Comparison of ENCODE assay signal across 10 cellular contexts in the genomic region with DNA sequence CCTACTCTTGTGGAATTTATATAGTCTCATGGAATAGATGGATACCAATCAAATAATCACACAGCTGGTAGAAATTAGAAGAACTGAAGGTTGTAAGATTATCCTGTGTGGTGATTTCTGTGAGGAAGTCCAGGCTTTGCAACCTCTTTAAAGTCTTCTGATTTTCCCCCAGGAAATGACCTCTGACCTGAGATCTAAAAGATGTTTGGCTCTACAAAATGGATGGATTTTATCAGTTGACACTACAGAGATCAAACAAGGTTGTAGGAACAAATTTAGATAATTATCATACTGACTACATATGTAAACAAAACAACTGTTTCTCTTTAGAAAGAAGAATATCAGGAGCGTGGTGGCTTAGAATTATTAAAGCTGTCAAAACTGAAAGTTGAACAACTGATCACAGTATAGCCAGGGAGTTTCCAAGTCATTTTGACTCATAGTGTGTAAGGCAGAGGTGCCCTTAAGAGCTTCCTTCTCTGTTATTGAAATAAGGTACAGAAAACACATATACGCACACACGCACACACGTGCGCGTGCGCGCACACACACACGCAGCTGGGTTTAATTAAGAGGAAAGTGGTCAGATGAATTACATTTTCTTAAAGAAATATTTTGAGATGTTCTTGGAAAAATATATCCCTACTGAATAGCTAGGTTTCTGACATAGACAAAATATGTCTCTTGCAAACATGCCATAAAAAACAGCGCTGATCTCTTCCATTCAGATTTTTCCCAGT. TPM values are rescaled to one million over a fixed set of nuclear protein-coding genes. Genes with fewer than 3 reads are reported as not detected.
DNase-seq lines count a peak whose midpoint lies in the region; ATAC-seq and TF ChIP-seq lines count a peak whose summit lies in the region.
"Had no signal": no experiment of that assay in that cellular context is flagged by ENCODE, and none has a peak within 500 bp of the region (broad histone marks: within the 10 kb centered on the region; RNA-seq: fewer than 3 reads in every experiment).

No MANE protein-coding gene starts in this region.

- intact Hi-C loops in right cardiac atrium (cut with DNase I): no loop called here

- CTCF ChIA-PET in SK-N-SH (lab: Yijun Ruan, JAX): no interaction called here

- H2AFZ ChIP-seq in SK-N-SH (ENCODE audit: low read depth) (no peak overlapping the region), OCI-LY3 (ENCODE audit: low read depth, low read length) (peak overlapping the region; percentile 83)

- TF ChIP-seq EP300 in SK-N-SH (IDR thresholded peaks at IDR 0.05; ENCODE audit: borderline replicate concordance in 1 of 2, low read depth in 1 of 2, low read length in 1 of 2): no peak

- H3K4me3 Mint-ChIP-seq in stimulated activated effector memory CD8-positive, alpha-beta T cell treated with anti-CD3 and anti-CD28 coated beads, Interleukin-12 subunit alpha, Interleukin-12 subunit beta, amount 100 ng/mL, for 72 hours: no peak overlapping the region

- ATAC-seq in SK-N-SH treated with all-trans-retinoic acid at 6 μM for 48 hours (no peak), HG02798 (IDR thresholded peaks at IDR 0.05; ENCODE audit: poor library complexity, unreplicated experiment) (peak; percentile 93), right cardiac atrium (no peak)
- peak; percentile 95 for ATAC-seq in stimulated activated effector memory CD8-positive, alpha-beta T cell treated with anti-CD3 and anti-CD28 coated beads, Interleukin-12 subunit alpha, Interleukin-12 subunit beta, amount 100 ng/mL, for 72 hours

- no peak for TF ChIP-seq CTCF in SK-N-SH (IDR thresholded peaks at IDR 0.05)
- TF ChIP-seq CTCF in OCI-LY3 (IDR thresholded peaks at IDR 0.05; ENCODE audit: low read depth, low read length): no peak

- H3K9me3 ChIP-seq in SK-N-SH (no peaks in the 10 kb centered on the region), OCI-LY3 (ENCODE audit: insufficient read depth, low read length) (no peaks in the 10 kb centered on the region), right cardiac atrium (ENCODE audit: control insufficient read depth, low read length) (no peaks in the 10 kb centered on the region)

- TF ChIP-seq RAD21 in SK-N-SH (IDR thresholded peaks at IDR 0.05; ENCODE audit: low read length): no peak

- DNase-seq in SK-N-SH (no peak), GM03348 (ENCODE audit: low spot score) (no peak), right cardiac atrium (no peak), NCI-H146 treated with DMSO at 0.1 percent for 48 hours (lab: John Stamatoyannopoulos, UW; ENCODE audit: unreplicated experiment) (no peak)
- DNase-seq in stimulated activated effector memory CD8-positive, alpha-beta T cell treated with anti-CD3 and anti-CD28 coated beads, Interleukin-12 subunit alpha, Interleukin-12 subunit beta, amount 100 ng/mL, for 72 hours (ENCODE audit: low spot score in 2 of 2): no peak
- DNase-seq: SHP77 treated with DMSO at 0.1 percent for 48 hours had no signal

- H3K27me3 ChIP-seq in SK-N-SH (ENCODE audit: insufficient read depth) (no peaks in the 10 kb centered on the region; the same call in 1 of the 2 replicates), OCI-LY3 (ENCODE audit: low read depth, low read length) (no peaks in the 10 kb centered on the region), right cardiac atrium (ENCODE audit: control insufficient read depth, insufficient read depth) (no peaks in the 10 kb centered on the region)

- WGBS in SK-N-SH (ENCODE audit: low lambda C conversion rate): 94% methylated on average over 10 of the region's 10 CpGs
- WGBS in right cardiac atrium: 91% methylated on average over 10 of the region's 10 CpGs

- peaks cover 20% of the 10 kb centered on the region for H3K4me1 Mint-ChIP-seq in stimulated activated effector memory CD8-positive, alpha-beta T cell treated with anti-CD3 and anti-CD28 coated beads, Interleukin-12 subunit alpha, Interleukin-12 subunit beta, amount 100 ng/mL, for 72 hours

- H3K9me2 ChIP-seq in SK-N-SH: no peaks in the 10 kb centered on the region

- H3K9me3 Mint-ChIP-seq in stimulated activated effector memory CD8-positive, alpha-beta T cell treated with anti-CD3 and anti-CD28 coated beads, Interleukin-12 subunit alpha, Interleukin-12 subunit beta, amount 100 ng/mL, for 72 hours: no peaks in the 10 kb centered on the region

- H4K20me1 ChIP-seq in SK-N-SH (ENCODE audit: insufficient read depth): no peaks in the 10 kb centered on the region
- no peaks in the 10 kb centered on the region for H4K20me1 ChIP-seq in OCI-LY3 (ENCODE audit: insufficient read depth, low read length)

- no peak overlapping the region for H3K27ac ChIP-seq in SK-N-SH (ENCODE audit: low read depth in 2 of 2, low read length in 1 of 2)
- peak overlapping the region; percentile 59 for H3K27ac ChIP-seq in OCI-LY3 (ENCODE audit: low read length)
- H3K27ac ChIP-seq in right cardiac atrium (ENCODE audit: low read length): no peak overlapping the region
- H3K27ac ChIP-seq: 22Rv1 had no signal

- H3K4me1 ChIP-seq in SK-N-SH (ENCODE audit: control insufficient read depth in 1 of 2, insufficient read depth in 2 of 2, low read depth in 1 of 2, low read length in 1 of 2) (peaks cover 0 to 4% of the 10 kb centered on the region in 2 experiments; a peak in 2 of 4 replicates), OCI-LY3 (ENCODE audit: low read length) (peaks cover 13% of the 10 kb centered on the region), right cardiac atrium (ENCODE audit: control insufficient read depth, insufficient read depth, low read length) (peaks cover under 1% of the 10 kb centered on the region)

- no peaks in the 10 kb centered on the region for H3F3A ChIP-seq in SK-N-SH (replicated peaks; ENCODE audit: insufficient read depth)

- H3K36me3 Mint-ChIP-seq in stimulated activated effector memory CD8-positive, alpha-beta T cell treated with anti-CD3 and anti-CD28 coated beads, Interleukin-12 subunit alpha, Interleukin-12 subunit beta, amount 100 ng/mL, for 72 hours: no peaks in the 10 kb centered on the region

- POLR2A ChIA-PET in SK-N-SH (lab: Yijun Ruan, JAX): no interaction called here

- H3K79me2 ChIP-seq in SK-N-SH (ENCODE audit: insufficient read depth) (no peaks in the 10 kb centered on the region), OCI-LY3 (ENCODE audit: low read length) (no peaks in the 10 kb centered on the region)

- H3K36me3 ChIP-seq in SK-N-SH (replicated peaks in 1 of 2; ENCODE audit: control insufficient read depth in 1 of 2, insufficient read depth in 2 of 2, low read length in 1 of 2): no peaks in the 10 kb centered on the region
- H3K36me3 ChIP-seq in OCI-LY3 (replicated peaks; ENCODE audit: low read depth, low read length): no peaks in the 10 kb centered on the region

- H3K27ac Mint-ChIP-seq in stimulated activated effector memory CD8-positive, alpha-beta T cell treated with anti-CD3 and anti-CD28 coated beads, Interleukin-12 subunit alpha, Interleukin-12 subunit beta, amount 100 ng/mL, for 72 hours: peak overlapping the region; percentile 41

- H3K4me3 ChIP-seq in SK-N-SH (ENCODE audit: low read depth in 2 of 2, low read length in 1 of 2) (no peak overlapping the region), OCI-LY3 (ENCODE audit: low read length) (peak overlapping the region; percentile 52), right cardiac atrium (ENCODE audit: low read length) (no peak overlapping the region)

- H3K4me2 ChIP-seq in SK-N-SH (no peak overlapping the region), OCI-LY3 (ENCODE audit: low read length) (peak overlapping the region; percentile 76)

- H3K9ac ChIP-seq in SK-N-SH (no peak overlapping the region), OCI-LY3 (ENCODE audit: low read length) (peak overlapping the region; percentile 30)

TF ChIP-seq in SK-N-SH, 30 proteins besides CTCF, POLR2A, EP300 and RAD21:
- TF ChIP-seq GATA2 (CRISPR knock-in tag; IDR thresholded peaks at IDR 0.05): 0 out of 2 replicates have a peak, but pooled peaks have one; percentile 13
- TF ChIP-seq, protein P1, sequence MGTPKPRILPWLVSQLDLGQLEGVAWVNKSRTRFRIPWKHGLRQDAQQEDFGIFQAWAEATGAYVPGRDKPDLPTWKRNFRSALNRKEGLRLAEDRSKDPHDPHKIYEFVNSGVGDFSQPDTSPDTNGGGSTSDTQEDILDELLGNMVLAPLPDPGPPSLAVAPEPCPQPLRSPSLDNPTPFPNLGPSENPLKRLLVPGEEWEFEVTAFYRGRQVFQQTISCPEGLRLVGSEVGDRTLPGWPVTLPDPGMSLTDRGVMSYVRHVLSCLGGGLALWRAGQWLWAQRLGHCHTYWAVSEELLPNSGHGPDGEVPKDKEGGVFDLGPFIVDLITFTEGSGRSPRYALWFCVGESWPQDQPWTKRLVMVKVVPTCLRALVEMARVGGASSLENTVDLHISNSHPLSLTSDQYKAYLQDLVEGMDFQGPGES (IDR thresholded peaks at IDR 0.05; ENCODE audit: low read depth, low read length): no peak

TF ChIP-seq in SK-N-SH treated with all-trans-retinoic acid at 6 μM for 48 hours, 23 proteins besides CTCF, POLR2A, EP300 and RAD21 (continues in another document):
- TF ChIP-seq TCF4 (CRISPR knock-in tag; IDR thresholded peaks at IDR 0.05; ENCODE audit: borderline replicate concordance) (no peak), RARB (CRISPR knock-in tag; IDR thresholded peaks at IDR 0.05) (no peak), ZC3H10 (CRISPR knock-in tag; IDR thresholded peaks at IDR 0.05) (no peak), SNAI2 (CRISPR knock-in tag; IDR thresholded peaks at IDR 0.05) (no peak), ARNTL (CRISPR knock-in tag; IDR thresholded peaks at IDR 0.05; ENCODE audit: borderline replicate concordance, low read depth) (no peak)
- TF ChIP-seq, protein P2, sequence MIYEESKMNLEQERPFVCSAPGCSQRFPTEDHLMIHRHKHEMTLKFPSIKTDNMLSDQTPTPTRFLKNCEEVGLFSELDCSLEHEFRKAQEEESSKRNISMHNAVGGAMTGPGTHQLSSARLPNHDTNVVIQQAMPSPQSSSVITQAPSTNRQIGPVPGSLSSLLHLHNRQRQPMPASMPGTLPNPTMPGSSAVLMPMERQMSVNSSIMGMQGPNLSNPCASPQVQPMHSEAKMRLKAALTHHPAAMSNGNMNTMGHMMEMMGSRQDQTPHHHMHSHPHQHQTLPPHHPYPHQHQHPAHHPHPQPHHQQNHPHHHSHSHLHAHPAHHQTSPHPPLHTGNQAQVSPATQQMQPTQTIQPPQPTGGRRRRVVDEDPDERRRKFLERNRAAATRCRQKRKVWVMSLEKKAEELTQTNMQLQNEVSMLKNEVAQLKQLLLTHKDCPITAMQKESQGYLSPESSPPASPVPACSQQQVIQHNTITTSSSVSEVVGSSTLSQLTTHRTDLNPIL (CRISPR knock-in tag; IDR thresholded peaks at IDR 0.05; ENCODE audit: low read depth): no peak

RNA-seq across cellular contexts. Expression of a gene that starts 35.5 kb away (rescaled TPM):
- polyA plus RNA-seq in SK-N-SH (2012; rRNA removed) (4.2 and 5.6 TPM in 2 replicates), right cardiac atrium (6.9 TPM)
- polyA plus RNA-seq in SK-N-SH (2012; cell fraction: cytosol; rRNA removed): 4.9 and 5.5 TPM in 2 replicates
- polyA plus RNA-seq in SK-N-SH (2012; cell fraction: nucleus; rRNA removed): 5.8 and 11.7 TPM in 2 replicates
- 10 to 100 TPM; 12.4 to 17.2 (median 13.7) TPM for total RNA-seq in right cardiac atrium

Comparison
In these comparisons a context has a peak if more than half of its experiments do, and no peak if none do; other contexts are left out.
1. ATAC-seq: peak in HG02798 (single experiment) and stimulated activated effector memory CD8-positive, alpha-beta T cell treated with anti-CD3 and anti-CD28 coated beads, Interleukin-12 subunit alpha, Interleukin-12 subunit beta, amount 100 ng/mL, for 72 hours (single experiment); none in SK-N-SH treated with all-trans-retinoic acid at 6 μM for 48 hours (single experiment) and right cardiac atrium (0 of 2).